ENCODE assay signal across 1 cellular context in the genomic region with DNA sequence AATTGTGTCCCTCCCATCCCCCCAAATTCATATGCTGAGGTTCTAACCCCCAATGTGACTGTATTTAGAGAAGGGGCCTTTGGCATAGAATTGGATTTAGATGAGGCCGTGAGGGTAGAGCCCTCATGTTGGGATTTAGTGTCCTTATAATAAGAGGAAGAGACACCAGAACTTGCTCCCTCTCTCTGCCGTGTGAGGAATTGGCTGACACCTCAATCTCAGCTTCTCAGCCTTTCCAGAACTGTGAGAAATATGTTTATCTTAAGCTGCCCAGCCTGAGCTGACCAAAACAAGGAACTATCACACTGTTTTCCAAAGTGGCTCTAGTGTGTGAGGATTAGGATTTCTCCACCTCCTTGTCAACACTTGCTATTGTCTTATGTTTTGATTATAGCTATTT.
TF ChIP-seq lines count a peak whose summit lies in the region.

No MANE protein-coding gene starts in this region.

TF ChIP-seq in GM23338, 12 proteins besides CTCF, POLR2A, EP300 and RAD21 (continued from another document):
- no peak for TF ChIP-seq ZNF462 (CRISPR knock-in tag; IDR thresholded peaks at IDR 0.05)
- TF ChIP-seq POLR2AphosphoS5 (IDR thresholded peaks at IDR 0.05; ENCODE audit: low read depth) = no peak
- no peak for TF ChIP-seq ZNF114 (CRISPR knock-in tag; IDR thresholded peaks at IDR 0.05)
- no peak for TF ChIP-seq NANOG (IDR thresholded peaks at IDR 0.05; ENCODE audit: borderline replicate concordance)
- TF ChIP-seq EZH2phosphoT487 (IDR thresholded peaks at IDR 0.05; ENCODE audit: unreplicated experiment) = no peak
- no peak for TF ChIP-seq STAT1 (IDR thresholded peaks at IDR 0.05; ENCODE audit: unreplicated experiment)
- TF ChIP-seq, protein P1, sequence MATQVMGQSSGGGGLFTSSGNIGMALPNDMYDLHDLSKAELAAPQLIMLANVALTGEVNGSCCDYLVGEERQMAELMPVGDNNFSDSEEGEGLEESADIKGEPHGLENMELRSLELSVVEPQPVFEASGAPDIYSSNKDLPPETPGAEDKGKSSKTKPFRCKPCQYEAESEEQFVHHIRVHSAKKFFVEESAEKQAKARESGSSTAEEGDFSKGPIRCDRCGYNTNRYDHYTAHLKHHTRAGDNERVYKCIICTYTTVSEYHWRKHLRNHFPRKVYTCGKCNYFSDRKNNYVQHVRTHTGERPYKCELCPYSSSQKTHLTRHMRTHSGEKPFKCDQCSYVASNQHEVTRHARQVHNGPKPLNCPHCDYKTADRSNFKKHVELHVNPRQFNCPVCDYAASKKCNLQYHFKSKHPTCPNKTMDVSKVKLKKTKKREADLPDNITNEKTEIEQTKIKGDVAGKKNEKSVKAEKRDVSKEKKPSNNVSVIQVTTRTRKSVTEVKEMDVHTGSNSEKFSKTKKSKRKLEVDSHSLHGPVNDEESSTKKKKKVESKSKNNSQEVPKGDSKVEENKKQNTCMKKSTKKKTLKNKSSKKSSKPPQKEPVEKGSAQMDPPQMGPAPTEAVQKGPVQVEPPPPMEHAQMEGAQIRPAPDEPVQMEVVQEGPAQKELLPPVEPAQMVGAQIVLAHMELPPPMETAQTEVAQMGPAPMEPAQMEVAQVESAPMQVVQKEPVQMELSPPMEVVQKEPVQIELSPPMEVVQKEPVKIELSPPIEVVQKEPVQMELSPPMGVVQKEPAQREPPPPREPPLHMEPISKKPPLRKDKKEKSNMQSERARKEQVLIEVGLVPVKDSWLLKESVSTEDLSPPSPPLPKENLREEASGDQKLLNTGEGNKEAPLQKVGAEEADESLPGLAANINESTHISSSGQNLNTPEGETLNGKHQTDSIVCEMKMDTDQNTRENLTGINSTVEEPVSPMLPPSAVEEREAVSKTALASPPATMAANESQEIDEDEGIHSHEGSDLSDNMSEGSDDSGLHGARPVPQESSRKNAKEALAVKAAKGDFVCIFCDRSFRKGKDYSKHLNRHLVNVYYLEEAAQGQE (IDR thresholded peaks at IDR 0.05; ENCODE audit: unreplicated experiment) = no peak
